ENCODE assay signal across 9 cellular contexts in the genomic region with DNA sequence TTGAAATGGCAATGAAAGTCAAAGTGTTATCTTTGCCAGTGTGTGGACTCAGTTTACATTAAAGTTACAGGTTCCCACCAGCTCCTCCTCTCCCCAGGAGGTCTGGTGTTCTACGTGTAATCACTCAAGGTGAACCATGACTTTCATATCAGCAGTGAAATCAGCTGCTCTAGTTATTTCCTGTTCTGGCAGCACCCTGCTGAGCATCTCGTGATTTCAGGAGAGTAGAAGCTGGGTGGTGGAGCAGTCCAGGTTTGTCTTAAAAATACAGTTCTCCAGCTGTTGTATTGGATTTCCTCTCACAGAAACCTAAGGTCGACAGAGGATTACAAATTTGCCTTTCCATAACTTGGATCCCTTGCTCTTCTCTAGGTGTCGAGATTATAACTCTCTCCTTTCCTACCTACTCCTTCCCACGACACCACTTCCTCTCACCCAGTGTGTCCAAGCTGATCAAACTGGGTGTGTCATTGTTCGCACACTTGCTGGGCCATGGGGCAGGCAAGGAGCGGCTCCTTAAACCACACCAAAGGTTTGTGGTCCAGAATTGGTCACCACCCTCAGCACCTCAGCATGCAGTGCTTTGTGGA. TPM values are rescaled to one million over a fixed set of nuclear protein-coding genes. Genes with fewer than 3 reads are reported as not detected.
DNase-seq lines count a peak whose midpoint lies in the region; ATAC-seq lines count a peak whose summit lies in the region.
"Had no signal": no experiment of that assay in that cellular context is flagged by ENCODE, and none has a peak within 500 bp of the region (broad histone marks: within the 10 kb centered on the region; RNA-seq: fewer than 3 reads in every experiment).

No MANE protein-coding gene starts in this region.

- peaks cover 81% of the 10 kb centered on the region for H3K4me1 ChIP-seq in CD4-positive, CD25-positive, alpha-beta regulatory T cell (ENCODE audit: control insufficient read depth, insufficient read depth, low read length, poor library complexity, severe bottlenecking)

- H3K4me3 ChIP-seq in CD4-positive, CD25-positive, alpha-beta regulatory T cell (ENCODE audit: low read depth, low read length): peak overlapping the region; percentile 56

- H3K36me3 Mint-ChIP-seq in CD4-positive, CD25-positive, alpha-beta regulatory T cell: no peaks in the 10 kb centered on the region
- no peaks in the 10 kb centered on the region for H3K36me3 Mint-ChIP-seq in activated naive CD8-positive, alpha-beta T cell treated with anti-CD3 and anti-CD28 coated beads, Interleukin-2, amount 50 U/mL, for 24 hours (ENCODE audit: low read depth)

- H3K9me3 ChIP-seq in CD4-positive, CD25-positive, alpha-beta regulatory T cell (ENCODE audit: control insufficient read depth in 2 of 2, low read length in 2 of 2): no peaks in the 10 kb centered on the region

- ATAC-seq in CD4-positive, CD25-positive, alpha-beta regulatory T cell (ENCODE audit: low read depth in 2 of 2): peak; percentile 64 to 65
- peak; percentile 67 for ATAC-seq in GM19467 (IDR thresholded peaks at IDR 0.05; ENCODE audit: unreplicated experiment)
- peak; percentile 62 for ATAC-seq in HG03521 (IDR thresholded peaks at IDR 0.05; ENCODE audit: unreplicated experiment)
- ATAC-seq in activated naive CD8-positive, alpha-beta T cell treated with anti-CD3 and anti-CD28 coated beads, Interleukin-2, amount 50 U/mL, for 24 hours: no peak

- peak overlapping the region; percentile 82 to 94 (median 82) for H3K4me3 Mint-ChIP-seq in CD4-positive, CD25-positive, alpha-beta regulatory T cell
- peak overlapping the region; percentile 60 for H3K4me3 Mint-ChIP-seq in activated naive CD8-positive, alpha-beta T cell treated with anti-CD3 and anti-CD28 coated beads, Interleukin-2, amount 50 U/mL, for 24 hours

- H3K36me3 ChIP-seq in CD4-positive, CD25-positive, alpha-beta regulatory T cell (ENCODE audit: control insufficient read depth, insufficient read depth, low read length): no peaks in the 10 kb centered on the region

- no peaks in the 10 kb centered on the region for H3K27me3 Mint-ChIP-seq in CD4-positive, CD25-positive, alpha-beta regulatory T cell
- H3K27me3 Mint-ChIP-seq in activated naive CD8-positive, alpha-beta T cell treated with anti-CD3 and anti-CD28 coated beads, Interleukin-2, amount 50 U/mL, for 24 hours: no peaks in the 10 kb centered on the region

- peaks cover 48 to 97% (median 70%) of the 10 kb centered on the region in 4 donors for H3K4me1 Mint-ChIP-seq in CD4-positive, CD25-positive, alpha-beta regulatory T cell
- peaks cover 84% of the 10 kb centered on the region for H3K4me1 Mint-ChIP-seq in activated naive CD8-positive, alpha-beta T cell treated with anti-CD3 and anti-CD28 coated beads, Interleukin-2, amount 50 U/mL, for 24 hours

- DNase-seq in CD4-positive, CD25-positive, alpha-beta regulatory T cell: peak in 2 of 3 donors; percentile 64 to 86
- DNase-seq in activated naive CD8-positive, alpha-beta T cell treated with anti-CD3 and anti-CD28 coated beads, Interleukin-2, amount 50 U/mL, for 24 hours: peak; percentile 34
- DNase-seq in NCI-H2029 (lab: John Stamatoyannopoulos, UW) (no peak), NCI-H2227 treated with DMSO at 0.1 percent for 48 hours (lab: John Stamatoyannopoulos, UW) (no peak), nucleus accumbens (lab: John Stamatoyannopoulos, UW) (no peak), amniotic stem cell (lab: John Stamatoyannopoulos, UW) (no peak)

- no peaks in the 10 kb centered on the region for H3K9me3 Mint-ChIP-seq in CD4-positive, CD25-positive, alpha-beta regulatory T cell
- H3K9me3 Mint-ChIP-seq in activated naive CD8-positive, alpha-beta T cell treated with anti-CD3 and anti-CD28 coated beads, Interleukin-2, amount 50 U/mL, for 24 hours: no peaks in the 10 kb centered on the region

- peak overlapping the region; percentile 89 to 98 (median 97) for H3K27ac Mint-ChIP-seq in CD4-positive, CD25-positive, alpha-beta regulatory T cell
- peak overlapping the region; percentile 79 for H3K27ac Mint-ChIP-seq in activated naive CD8-positive, alpha-beta T cell treated with anti-CD3 and anti-CD28 coated beads, Interleukin-2, amount 50 U/mL, for 24 hours

- peak overlapping the region; percentile 87 for H3K27ac ChIP-seq in CD4-positive, CD25-positive, alpha-beta regulatory T cell (ENCODE audit: insufficient read depth, low read length, poor library complexity, severe bottlenecking)

- no peaks in the 10 kb centered on the region for H3K27me3 ChIP-seq in CD4-positive, CD25-positive, alpha-beta regulatory T cell (ENCODE audit: control insufficient read depth, insufficient read depth, low read length)

RNA-seq across cellular contexts. Expression of a gene that starts 13.0 kb away (rescaled TPM):
- total RNA-seq in CD4-positive, CD25-positive, alpha-beta regulatory T cell: 142 TPM
- polyA plus RNA-seq in CD4-positive, CD25-positive, alpha-beta regulatory T cell: 100 to 1,000 TPM in 3 of 4 donors, 10 to 100 TPM in 1; 97.8 to 148 (median 124) TPM
- polyA plus RNA-seq: neural cell had no signal

Comparison
In these comparisons a context has a peak if more than half of its experiments do, and no peak if none do; other contexts are left out.
1. DNase-seq: peak in CD4-positive, CD25-positive, alpha-beta regulatory T cell (2 of 3) and activated naive CD8-positive, alpha-beta T cell treated with anti-CD3 and anti-CD28 coated beads, Interleukin-2, amount 50 U/mL, for 24 hours (single experiment); none in NCI-H2029 (single experiment), NCI-H2227 treated with DMSO at 0.1 percent for 48 hours (single experiment), nucleus accumbens (0 of 56) and amniotic stem cell (single experiment).